Comparison of ENCODE assay signal across 26 cellular contexts in the genomic region with DNA sequence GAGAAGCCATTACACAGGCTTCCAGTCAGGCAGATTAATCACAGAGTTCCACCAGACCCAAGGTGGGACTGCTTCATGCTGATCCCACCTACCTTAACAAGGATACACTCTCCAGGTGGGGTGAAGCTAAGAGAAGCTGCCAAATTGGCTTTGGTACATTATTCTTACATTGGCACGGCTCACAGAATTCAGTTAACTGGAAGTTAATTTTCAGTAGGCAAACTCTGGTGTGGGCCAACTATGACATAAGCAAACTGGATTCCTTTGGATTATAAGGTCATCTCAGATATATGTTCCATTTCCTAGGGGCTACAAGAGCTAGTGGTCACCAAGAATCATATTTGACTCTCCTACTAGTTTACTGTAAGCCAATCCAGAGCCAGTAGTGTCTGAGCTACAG.
"Had no signal": no experiment of that assay in that cellular context is flagged by ENCODE, and none has a peak within 500 bp of the region (broad histone marks: within the 10 kb centered on the region; RNA-seq: fewer than 3 reads in every experiment).

No MANE protein-coding gene starts in this region.

- H3K27me3 ChIP-seq: MG63 had no signal

- H3K4me3 ChIP-seq: MG63 had no signal

- H3K36me3 ChIP-seq: MG63 had no signal

- ATAC-seq: HepG2, Panc1, PC-3 had no signal

- DNase-seq: IMR-90, Karpas-422, KG1, MG63, NCI-H1092, NCI-H1105 treated with DMSO at 0.1 percent for 48 hours, NCI-H1417 treated with DMSO at 0.1 percent for 48 hours, NCI-H146, NCI-H1694 treated with DMSO at 0.1 percent for 48 hours, NCI-H1930, NCI-H2081, NCI-H2107, NCI-H2171, NCI-H226, NCI-H446, NCI-H510A, NCI-H524 treated with DMSO at 0.1 percent for 48 hours, NCI-H69, NCI-H774, PC-3, SHP77, SK-N-SH, SW 1271 had no signal

- H3K27ac ChIP-seq: RWPE1 had no signal

- H3K9me3 ChIP-seq: MG63, SK-N-SH had no signal
